Comparison of ENCODE assay signal across 8 cellular contexts in the genomic region with DNA sequence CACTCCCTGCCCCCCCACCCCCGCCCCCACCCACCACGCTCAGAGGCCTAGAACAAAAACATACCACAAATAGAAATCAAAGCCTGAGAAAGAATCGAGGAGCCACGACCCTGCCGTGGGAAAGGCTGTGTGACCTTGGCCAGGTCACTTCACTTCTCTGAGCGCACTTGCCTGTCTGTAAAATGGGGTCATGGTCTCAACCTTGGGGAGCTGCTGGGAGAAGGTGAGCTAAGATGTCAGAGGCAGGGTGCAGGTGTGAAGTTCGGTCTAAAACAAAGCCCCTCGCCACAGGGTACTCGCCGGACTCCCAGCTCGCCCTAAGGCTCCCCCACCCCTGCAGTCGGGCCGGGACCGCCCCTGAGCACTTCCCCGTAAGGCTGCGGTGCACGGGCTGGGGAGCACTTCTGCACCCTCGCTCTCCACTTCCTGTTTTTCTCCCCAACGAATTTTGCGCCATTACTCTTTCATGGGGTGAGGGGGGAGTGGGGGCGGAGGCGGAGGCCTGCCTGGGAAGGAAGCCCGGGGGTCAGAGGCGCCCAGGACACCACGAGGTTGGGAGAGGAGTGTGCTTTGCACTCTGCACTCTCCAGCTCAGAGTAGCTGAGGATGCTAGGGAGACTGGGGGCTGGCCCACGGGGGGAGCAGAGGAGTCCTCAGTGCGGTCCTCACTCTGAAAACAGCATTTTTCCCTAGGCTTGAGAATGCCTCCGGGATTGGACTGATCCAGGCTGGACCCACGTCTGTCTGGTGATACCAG. TPM values are rescaled to one million over a fixed set of nuclear protein-coding genes. Genes with fewer than 3 reads are reported as not detected.
DNase-seq lines count a peak whose midpoint lies in the region; ATAC-seq and TF ChIP-seq lines count a peak whose summit lies in the region.

No MANE protein-coding gene starts in this region.

- ATAC-seq in GM18502 (IDR thresholded peaks at IDR 0.05; ENCODE audit: poor library complexity, unreplicated experiment), result no peak

- H3K27me3 ChIP-seq in ovary, result no peaks in the 10 kb centered on the region
- H3K27me3 ChIP-seq in A673 (replicated peaks; ENCODE audit: insufficient read depth, low read depth, low read length, poor library complexity), result no peaks in the 10 kb centered on the region

- TF ChIP-seq EP300 in ovary (IDR thresholded peaks at IDR 0.05), result no peak

- 19 to 35% (median 22%) methylated on average over 29 of the region's 29 CpGs for WGBS in ovary, 3 donors

- H3K27ac ChIP-seq in ovary, result no peak overlapping the region
- no peak overlapping the region for H3K27ac ChIP-seq in A673 (ENCODE audit: low read depth, low read length, poor library complexity, severe bottlenecking)

- DNase-seq in GM13976 (ENCODE audit: low spot score), result peak; percentile 83
- DNase-seq in SKM-1 (lab: John Stamatoyannopoulos, UW; ENCODE audit: unreplicated experiment), result peak; percentile 93
- peak; percentile 79 for DNase-seq in activated gamma-delta T cell treated with Interleukin-2 at 50 U/mL for 16 hours
- peak; percentile 63 to 82 (median 70) for DNase-seq in ovary
- DNase-seq in A673 (ENCODE audit: low spot score), result no peak
- no peak for DNase-seq in midbrain (lab: John Stamatoyannopoulos, UW)
- no peak for DNase-seq in NCI-H146 treated with DMSO at 0.1 percent for 48 hours (lab: John Stamatoyannopoulos, UW; ENCODE audit: unreplicated experiment)

- CTCF ChIA-PET in A673 (lab: Charles Lee), result no interaction called here

- TF ChIP-seq CTCF in GM13976 (IDR thresholded peaks at IDR 0.05; ENCODE audit: borderline replicate concordance, control extremely low read depth, extremely low read depth, insufficient read depth, missing control alignments) (no peak), ovary (IDR thresholded peaks at IDR 0.05) (no peak), A673 (conservative IDR thresholded peaks at IDR 0.05; ENCODE audit: low read depth, low read length) (no peak)

- in situ Hi-C loops in GM13976 (cut with MboI; ENCODE audit: low sequenced_read_pairs, unreplicated experiment), result no loop called here

- H3K9me3 ChIP-seq in ovary, result no peaks in the 10 kb centered on the region
- H3K9me3 ChIP-seq in A673 (ENCODE audit: low read depth, low read length, poor library complexity, severe bottlenecking), result no peaks in the 10 kb centered on the region

- H3K36me3 ChIP-seq in ovary (no peaks in the 10 kb centered on the region), A673 (ENCODE audit: insufficient read depth, low read length, poor library complexity, severe bottlenecking) (no peaks in the 10 kb centered on the region)

- TF ChIP-seq POLR2A in ovary (IDR thresholded peaks at IDR 0.05), result no peak

- H3K4me1 ChIP-seq in ovary (ENCODE audit: insufficient read depth) (peaks cover 14% of the 10 kb centered on the region), A673 (ENCODE audit: insufficient read depth, low read length, poor library complexity, severe bottlenecking) (no peaks in the 10 kb centered on the region)

- intact Hi-C loops in ovary (cut with DNase I), result loop anchor here in 3 of 4 donors (2.0 to 5.0 kb wide), 2 partner anchors 58 to 237 kb away; no protein-coding TSS in a partner anchor
- intact Hi-C loops in A673 (cut with micrococcal nuclease; ENCODE audit: unreplicated experiment), result loop anchor here (10.0 kb wide), 1 partner anchor 795 kb away; no protein-coding TSS in a partner anchor

- no TSS peak for BruUV-seq in A673 (replicated peaks; lab: Mats Ljungman, UMichigan)

- POLR2A ChIA-PET in A673 (lab: Charles Lee; ENCODE audit: low non-redundant PET), result no interaction called here

- no peak overlapping the region for H3K4me3 ChIP-seq in ovary
- H3K4me3 ChIP-seq in A673 (ENCODE audit: low read depth, low read length, poor library complexity, severe bottlenecking), result no peak overlapping the region

RNA-seq across cellular contexts. Expression of a gene that starts 21.9 kb away (rescaled TPM):
- total RNA-seq in ovary, result 1 to 10 TPM; 4.2 to 9.2 (median 8.3) TPM
- polyA plus RNA-seq in ovary, result 1 to 10 TPM; 3.7 to 6.7 TPM
- 2.1 and 5.0 TPM in 2 replicates for total RNA-seq in A673 (2021)

RNA-seq across cellular contexts. Expression of a gene that starts 40.9 kb away (rescaled TPM):
- total RNA-seq in ovary (10 to 100 TPM in 5 of 7 donors, 1 to 10 TPM in 2; 5.7 to 20.8 (median 17.6) TPM), A673 (2021) (46.5 and 49.0 TPM in 2 replicates)
- polyA plus RNA-seq in ovary, result 1 to 10 TPM; 1.6 to 7.7 TPM

Comparison
In these comparisons a context has a peak if more than half of its experiments do, and no peak if none do; other contexts are left out.
1. DNase-seq: peak in GM13976 (single experiment), SKM-1 (single experiment), activated gamma-delta T cell treated with Interleukin-2 at 50 U/mL for 16 hours (single experiment) and ovary (5 of 5); none in A673 (single experiment), midbrain (single experiment) and NCI-H146 treated with DMSO at 0.1 percent for 48 hours (single experiment).